23 cellular contexts compared by ENCODE assay signal in the genomic region with DNA sequence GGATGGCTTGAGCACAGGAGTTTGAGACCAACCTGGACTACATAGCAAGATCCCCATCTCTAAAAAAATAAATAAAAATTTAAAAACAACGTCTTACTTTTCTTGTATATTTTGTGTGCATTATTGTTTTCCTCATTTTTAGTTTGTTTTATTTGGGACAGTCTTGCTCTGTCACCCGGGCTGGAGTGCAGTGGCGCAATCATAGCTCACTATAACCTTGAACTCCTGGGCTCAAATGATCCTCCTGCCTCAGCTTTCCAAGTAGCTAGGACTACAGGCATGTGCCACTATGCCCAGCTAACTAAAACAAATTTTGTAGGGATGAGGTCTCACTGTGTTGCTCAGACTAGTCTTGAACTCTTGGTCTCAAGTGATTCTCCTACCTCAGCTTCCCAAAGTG. TPM values are rescaled to one million over a fixed set of nuclear protein-coding genes. Genes with fewer than 3 reads are reported as not detected.
A peak's percentile ranks its signal among the peaks of the same experiment; 100 is the strongest.
DNase-seq lines count a peak whose midpoint lies in the region; ATAC-seq, FAIRE-seq and TF ChIP-seq lines count a peak whose summit lies in the region.
"Had no signal": no experiment of that assay in that cellular context is flagged by ENCODE, and none has a peak within 500 bp of the region (broad histone marks: within the 10 kb centered on the region; RNA-seq: fewer than 3 reads in every experiment).

No MANE protein-coding gene starts in this region.

- DNase-seq in adrenal gland (peak in 6 of 7 donors; percentile 56 to 77 (median 62)), endothelial cell of umbilical vein (ENCODE audit: low read depth, low spot score) (no peak), HepG2 (ENCODE audit: low spot score) (peak; percentile 42), right lobe of liver (peak; percentile 41 to 79 (median 70)), MG63 (no peak), T-helper 17 cell (no peak), mucosa of gallbladder (ENCODE audit: low spot score) (no peak)
- DNase-seq: AML-193; Caco-2; Calu3; CD4-positive, alpha-beta T cell; CD8-positive, alpha-beta T cell; DMS79 treated with DMSO at 0.1 percent for 48 hours; GF-D8 had no signal

- no peak for TF ChIP-seq POLR2A in adrenal gland (IDR thresholded peaks at IDR 0.05)
- no peak for TF ChIP-seq POLR2A in endothelial cell of umbilical vein (IDR thresholded peaks at IDR 0.05; ENCODE audit: low read depth, low read length)
- no peak for TF ChIP-seq POLR2A in HepG2 (IDR thresholded peaks at IDR 0.05; ENCODE audit: insufficient read depth in 1 of 2, low read depth in 2 of 2, low read length in 2 of 2)
- no peak for TF ChIP-seq POLR2A in right lobe of liver (IDR thresholded peaks at IDR 0.05)

- no peaks in the 10 kb centered on the region for H3K36me3 Mint-ChIP-seq in T-helper 17 cell (ENCODE audit: low read depth)
- H3K36me3 Mint-ChIP-seq: CD8-positive, alpha-beta T cell had no signal

- intact Hi-C loops in adrenal gland (cut with DNase I) = no loop called here
- intact Hi-C loops in endothelial cell of umbilical vein (cut with micrococcal nuclease) = no loop called here
- intact Hi-C loops in HepG2 (cut with micrococcal nuclease; ENCODE audit: unreplicated experiment) = no loop called here
- intact Hi-C loops in right lobe of liver (cut with DNase I) = no loop called here

- H3K27ac ChIP-seq in adrenal gland (peak overlapping the region in 1 of 5 donors; percentile 22), endothelial cell of umbilical vein (ENCODE audit: insufficient read depth, low read depth, low read length) (no peak overlapping the region), HepG2 (ENCODE audit: extremely low read length, insufficient read depth, low read length) (peak overlapping the region; percentile 83), right lobe of liver (peak overlapping the region in 2 of 3 donors; percentile 84 to 87)
- H3K27ac ChIP-seq: 22Rv1; A549; BLaER1 treated with 17β-estradiol and CSF1 and Interleukin-3, amounts not matched to agents 10 nM and 100 nM; C4-2B had no signal

- TF ChIP-seq RAD21 in HepG2 (CRISPR knock-in tag; IDR thresholded peaks at IDR 0.05) = no peak

- TF ChIP-seq EP300 in HepG2 (IDR thresholded peaks at IDR 0.05; ENCODE audit: low read depth in 2 of 2, low read length in 2 of 2) = 0 out of 4 replicates have a peak, but pooled peaks of 1 of the 2 experiments have one; percentile 20
- TF ChIP-seq EP300 in HepG2 (CRISPR knock-in tag; IDR thresholded peaks at IDR 0.05; ENCODE audit: borderline replicate concordance) = peak; percentile 18; the same call in 1 of the 2 replicates

- no peaks in the 10 kb centered on the region for H3K27me3 Mint-ChIP-seq in T-helper 17 cell
- H3K27me3 Mint-ChIP-seq: B cell; CD4-positive, alpha-beta T cell had no signal

- H3K4me2 ChIP-seq in endothelial cell of umbilical vein (ENCODE audit: insufficient read depth, low read length) (no peak overlapping the region), HepG2 (ENCODE audit: low read depth, low read length) (peak overlapping the region; percentile 13)
- H3K4me2 ChIP-seq: A549; BLaER1 treated with 17β-estradiol and CSF1 and Interleukin-3, amounts not matched to agents 10 nM and 100 nM had no signal

- H3K9me3 ChIP-seq in adrenal gland (replicated peaks in 1 of 3) (no peaks in the 10 kb centered on the region), endothelial cell of umbilical vein (replicated peaks; ENCODE audit: control insufficient read depth, insufficient read depth, low read length) (no peaks in the 10 kb centered on the region), HepG2 (ENCODE audit: low read length) (no peaks in the 10 kb centered on the region), right lobe of liver (no peaks in the 10 kb centered on the region), MG63 (no peaks in the 10 kb centered on the region), T-helper 17 cell (ENCODE audit: control insufficient read depth, low read length, poor library complexity, severe bottlenecking) (no peaks in the 10 kb centered on the region)
- H3K9me3 ChIP-seq: A549; BLaER1 treated with 17β-estradiol and CSF1 and Interleukin-3, amounts not matched to agents 10 nM and 100 nM; Caco-2 had no signal

- H3K79me2 ChIP-seq in endothelial cell of umbilical vein (ENCODE audit: control insufficient read depth, insufficient read depth, low read length) = no peaks in the 10 kb centered on the region
- H3K79me2 ChIP-seq in HepG2 (ENCODE audit: insufficient read depth, low read length) = no peaks in the 10 kb centered on the region

- ATAC-seq in HepG2 (peak; percentile 41), right lobe of liver (peak; percentile 57 to 75 (median 69)), T-helper 17 cell (no peak)
- ATAC-seq: A549; CD8-positive, alpha-beta T cell had no signal

- BruUV-seq in endothelial cell of umbilical vein (replicated peaks; lab: Mats Ljungman, UMichigan) (no TSS peak), HepG2 (replicated peaks; lab: Mats Ljungman, UMichigan) (no TSS peak)

- H3K4me1 Mint-ChIP-seq in T-helper 17 cell = no peaks in the 10 kb centered on the region

- no peak overlapping the region for H3K9ac ChIP-seq in endothelial cell of umbilical vein (replicated peaks; ENCODE audit: extremely low read depth, insufficient read depth, low read length)
- no peak overlapping the region for H3K9ac ChIP-seq in HepG2 (ENCODE audit: insufficient read depth, low read depth, low read length)
- H3K9ac ChIP-seq: BLaER1 treated with 17β-estradiol and CSF1 and Interleukin-3, amounts not matched to agents 10 nM and 100 nM had no signal

- POLR2A ChIA-PET in endothelial cell of umbilical vein (lab: Charles Lee) (interaction anchor here (1.4 kb wide), 1 partner anchor 10 kb away, joined by 3 read pairs; the partner anchor contains the start of gene SMIM14), HepG2 (lab: Yijun Ruan, JAX) (interaction anchor here (0.5 to 3.8 kb wide), 4 partner anchors 9 to 121 kb away, joined by 3 to 53 read pairs (median 12); partner anchors contain the start of genes SMIM14, UBE2K and UGDH)

- H3K4me3 ChIP-seq in adrenal gland (no peak overlapping the region), endothelial cell of umbilical vein (replicated peaks in 1 of 3; ENCODE audit: insufficient read depth in 1 of 3, low read depth in 1 of 3, low read length in 3 of 3) (no peak overlapping the region), HepG2 (replicated peaks in 1 of 3; ENCODE audit: insufficient read depth in 1 of 3, low read depth in 2 of 3, low read length in 3 of 3) (no peak overlapping the region), right lobe of liver (no peak overlapping the region), MG63 (no peak overlapping the region)
- H3K4me3 ChIP-seq: A549; BLaER1 treated with 17β-estradiol and CSF1 and Interleukin-3, amounts not matched to agents 10 nM and 100 nM had no signal

- H3K4me3 Mint-ChIP-seq in T-helper 17 cell = no peak overlapping the region
- H3K4me3 Mint-ChIP-seq: B cell; CD4-positive, alpha-beta T cell; CD8-positive, alpha-beta T cell had no signal

- H3K27ac Mint-ChIP-seq in T-helper 17 cell = no peak overlapping the region
- H3K27ac Mint-ChIP-seq: B cell; CD4-positive, alpha-beta T cell; CD8-positive, alpha-beta T cell had no signal

- no peaks in the 10 kb centered on the region for H3K27me3 ChIP-seq in adrenal gland
- no peaks in the 10 kb centered on the region for H3K27me3 ChIP-seq in endothelial cell of umbilical vein (ENCODE audit: control insufficient read depth in 2 of 2, insufficient read depth in 2 of 2, low read length in 2 of 2)
- H3K27me3 ChIP-seq in HepG2 (ENCODE audit: control insufficient read depth in 1 of 2, insufficient read depth in 2 of 2, low read length in 2 of 2) = no peaks in the 10 kb centered on the region
- no peaks in the 10 kb centered on the region for H3K27me3 ChIP-seq in right lobe of liver
- no peaks in the 10 kb centered on the region for H3K27me3 ChIP-seq in MG63
- H3K27me3 ChIP-seq: BLaER1 treated with 17β-estradiol and CSF1 and Interleukin-3, amounts not matched to agents 10 nM and 100 nM had no signal

- no peaks in the 10 kb centered on the region for H3K36me3 ChIP-seq in adrenal gland (replicated peaks in 1 of 2)
- H3K36me3 ChIP-seq in endothelial cell of umbilical vein (ENCODE audit: control insufficient read depth in 2 of 2, extremely low read depth in 1 of 2, insufficient read depth in 2 of 2, low read length in 2 of 2) = no peaks in the 10 kb centered on the region
- no peaks in the 10 kb centered on the region for H3K36me3 ChIP-seq in HepG2 (replicated peaks in 1 of 2; ENCODE audit: control insufficient read depth in 1 of 2, insufficient read depth in 2 of 2, low read length in 2 of 2)
- no peaks in the 10 kb centered on the region for H3K36me3 ChIP-seq in right lobe of liver
- H3K36me3 ChIP-seq in MG63 = no peaks in the 10 kb centered on the region
- H3K36me3 ChIP-seq: BLaER1 treated with 17β-estradiol and CSF1 and Interleukin-3, amounts not matched to agents 10 nM and 100 nM had no signal

- H2AFZ ChIP-seq in endothelial cell of umbilical vein (ENCODE audit: low read depth, low read length) (no peak overlapping the region), HepG2 (ENCODE audit: low read length) (no peak overlapping the region)

- dilution Hi-C loops in endothelial cell of umbilical vein (cut with MboI; ENCODE audit: extremely low pct_ligation_motif_present, low sequenced_read_pairs) = no loop called here

- H3K4me1 ChIP-seq in adrenal gland (replicated peaks in 1 of 2) (peaks cover under 1 to 8% of the 10 kb centered on the region in 2 donors), endothelial cell of umbilical vein (ENCODE audit: control insufficient read depth, extremely low read depth, insufficient read depth, low read length) (no peaks in the 10 kb centered on the region), HepG2 (ENCODE audit: insufficient read depth, low read length) (peaks cover 49% of the 10 kb centered on the region), right lobe of liver (peaks cover 0 to 41% (median 10%) of the 10 kb centered on the region in 4 donors)

- peak; percentile 63 for FAIRE-seq in endothelial cell of umbilical vein (lab: Jason Lieb, UNC)
- peak; percentile 68 for FAIRE-seq in HepG2 (lab: Jason Lieb, UNC)
- FAIRE-seq: A549, D721Med, G401.6, GM12891, GM19239 had no signal

- H3K9me1 ChIP-seq in endothelial cell of umbilical vein (replicated peaks; ENCODE audit: control insufficient read depth, extremely low read depth, insufficient read depth, low read length) = no peaks in the 10 kb centered on the region

- H4K20me1 ChIP-seq in endothelial cell of umbilical vein (replicated peaks; ENCODE audit: control insufficient read depth, extremely low read depth, insufficient read depth, low read length) = no peaks in the 10 kb centered on the region
- no peaks in the 10 kb centered on the region for H4K20me1 ChIP-seq in HepG2 (ENCODE audit: insufficient read depth, low read length)
- H4K20me1 ChIP-seq: BLaER1 treated with 17β-estradiol and CSF1 and Interleukin-3, amounts not matched to agents 10 nM and 100 nM had no signal

- no peak for TF ChIP-seq CTCF in adrenal gland (IDR thresholded peaks at IDR 0.05)
- no peak for TF ChIP-seq CTCF in endothelial cell of umbilical vein (IDR thresholded peaks at IDR 0.05; ENCODE audit: extremely low read depth in 1 of 2, insufficient read depth in 1 of 2, low read depth in 1 of 2, low read length in 2 of 2)
- no peak for TF ChIP-seq CTCF in HepG2 (CRISPR knock-in tag; IDR thresholded peaks at IDR 0.05)
- TF ChIP-seq CTCF in right lobe of liver (IDR thresholded peaks at IDR 0.05) = no peak

- WGBS in adrenal gland, 4 donors = 41 to 64% (median 46%) methylated on average over 3 of the region's 3 CpGs
- WGBS in HepG2 (ENCODE audit: low lambda C conversion rate) = 22% methylated on average over 3 of the region's 3 CpGs
- 18% methylated on average over 3 of the region's 3 CpGs for WGBS in right lobe of liver (ENCODE audit: insufficient coverage, low coverage, low lambda C conversion rate, missing lambda C conversion rate)

- in situ Hi-C loops in HepG2 (cut with HindIII; ENCODE audit: extremely low pct_ligation_motif_present, low pct_unique_long_range_greater_than_20kb) = no loop called here

- CTCF ChIA-PET in endothelial cell of umbilical vein (lab: Charles Lee) (interaction anchor here (1.0 to 1.3 kb wide), 2 partner anchors 10 to 125 kb away, joined by 3 read pairs; partner anchors contain the start of gene SMIM14), HepG2 (lab: Yijun Ruan, JAX; ENCODE audit: low intra/inter-chr PET ratio, low total read pairs) (no interaction called here)

RNA-seq across cellular contexts. Expression of gene SMIM14, which starts 9.5 kb away (rescaled TPM):
- total RNA-seq in adrenal gland (100 to 1,000 TPM in 6 of 8 donors, 10 to 100 TPM in 2; 59.3 to 160 (median 126) TPM), endothelial cell of umbilical vein (15.1 and 15.4 TPM in 2 replicates), HepG2 (2016; rRNA removed; fragmentation: Illumina TruSeq; extraction: Trizol) (16.3 and 26.2 TPM in 2 replicates), right lobe of liver (100 to 1,000 TPM in 3 of 6 experiments, 10 to 100 TPM in 3; 54.0 to 224 (median 124) TPM), T-helper 17 cell (1 to 10 TPM; 8.3 to 9.3 TPM), mucosa of gallbladder (62.3 TPM)
- polyA plus RNA-seq in adrenal gland (100 to 1,000 TPM in 1 of 3 donors, 10 to 100 TPM in 2; 24.1 to 117 (median 27.1) TPM), endothelial cell of umbilical vein (9.6 and 12.3 TPM in 2 replicates), HepG2 (2011; rRNA removed) (20.1 and 28.1 TPM in 2 replicates)
- polyA plus RNA-seq in endothelial cell of umbilical vein (2011; cell fraction: cytosol; rRNA removed) = 10.3 and 14.8 TPM in 2 replicates
- 4.0 and 6.5 TPM in 2 replicates for polyA plus RNA-seq in endothelial cell of umbilical vein (2011; cell fraction: nucleus; rRNA removed)
- 12.7 and 17.8 TPM in 2 replicates for polyA plus RNA-seq in endothelial cell of umbilical vein (2012)
- polyA minus RNA-seq in endothelial cell of umbilical vein = 25.4 and 27.0 TPM in 2 replicates
- polyA minus RNA-seq in endothelial cell of umbilical vein (2011; cell fraction: cytosol; rRNA and poly(A)+ RNA removed) = 10.2 TPM
- 3.6 and 4.3 TPM in 2 replicates for polyA minus RNA-seq in endothelial cell of umbilical vein (2011; cell fraction: nucleus; rRNA and poly(A)+ RNA removed)
- 2.3 and 3.0 TPM in 2 replicates for total RNA-seq in HepG2 (2016; cell fraction: cytosol; rRNA removed; fragmentation: Illumina TruSeq; extraction: Trizol; ENCODE audit: low read depth)
- 16.9 and 24.5 TPM in 2 replicates for total RNA-seq in HepG2 (2016; cell fraction: insoluble cytoplasmic fraction; rRNA removed; fragmentation: Illumina TruSeq; extraction: Trizol)
- 7.0 and 8.1 TPM in 2 replicates for total RNA-seq in HepG2 (2016; cell fraction: membrane; rRNA removed; fragmentation: Illumina TruSeq; extraction: Trizol)
- 4.2 and 6.0 TPM in 2 replicates for total RNA-seq in HepG2 (2016; cell fraction: nucleus; rRNA removed; fragmentation: Illumina TruSeq; extraction: Trizol)
- 12.9 and 16.5 TPM in 2 replicates for polyA plus RNA-seq in HepG2 (2011; cell fraction: cytosol; rRNA removed)
- polyA plus RNA-seq in HepG2 (2011; cell fraction: nucleus; rRNA removed) = 3.0 and 7.6 TPM in 2 replicates
- 16.0 and 17.5 TPM in 2 replicates for polyA plus RNA-seq in HepG2 (2012)
- polyA plus RNA-seq in HepG2 (2016; cell fraction: cytosol; fragmentation: Illumina TruSeq; extraction: Trizol; ENCODE audit: low read depth) = 3.3 and 4.9 TPM in 2 replicates
- 22.5 and 24.5 TPM in 2 replicates for polyA plus RNA-seq in HepG2 (2016; cell fraction: insoluble cytoplasmic fraction; fragmentation: Illumina TruSeq; extraction: Trizol; ENCODE audit: low read depth)
- 7.2 and 7.6 TPM in 2 replicates for polyA plus RNA-seq in HepG2 (2016; cell fraction: membrane; fragmentation: Illumina TruSeq; extraction: Trizol; ENCODE audit: low read depth)
- 12.5 and 14.8 TPM in 2 replicates for polyA plus RNA-seq in HepG2 (2016; cell fraction: nucleus; fragmentation: Illumina TruSeq; extraction: Trizol; ENCODE audit: insufficient read depth, low read depth)
- polyA minus RNA-seq in HepG2 (2011; rRNA and poly(A)+ RNA removed; ENCODE audit: low replicate concordance) = 5.9 and 20.5 TPM in 2 replicates
- 18.6 and 21.3 TPM in 2 replicates for polyA minus RNA-seq in HepG2 (2011; cell fraction: cytosol; rRNA and poly(A)+ RNA removed)
- polyA minus RNA-seq in HepG2 (2011; cell fraction: nucleus; rRNA and poly(A)+ RNA removed) = 4.4 and 6.1 TPM in 2 replicates
- 19.0 and 19.5 TPM in 2 replicates for total RNA-seq in MG63 (2014; rRNA removed; shearing (Covaris generic); ENCODE audit: low replicate concordance)

RNA-seq across cellular contexts. Expression of gene UBE2K, which starts 49.7 kb away (rescaled TPM):
- 10 to 100 TPM; 17.9 to 91.4 (median 43.5) TPM for total RNA-seq in adrenal gland
- 100 to 1,000 TPM in 1 of 3 donors, 10 to 100 TPM in 2; 25.0 to 146 (median 45.7) TPM for polyA plus RNA-seq in adrenal gland
- total RNA-seq in endothelial cell of umbilical vein = 90.3 and 97.8 TPM in 2 replicates
- polyA plus RNA-seq in endothelial cell of umbilical vein = 27.1 and 32.5 TPM in 2 replicates
- 69.2 and 74.0 TPM in 2 replicates for polyA plus RNA-seq in endothelial cell of umbilical vein (2011; cell fraction: cytosol; rRNA removed)
- polyA plus RNA-seq in endothelial cell of umbilical vein (2011; cell fraction: nucleus; rRNA removed) = 22.2 and 28.8 TPM in 2 replicates
- polyA plus RNA-seq in endothelial cell of umbilical vein (2012) = 95.7 and 134 TPM in 2 replicates
- polyA minus RNA-seq in endothelial cell of umbilical vein = 24.0 and 29.8 TPM in 2 replicates
- 22.6 TPM for polyA minus RNA-seq in endothelial cell of umbilical vein (2011; cell fraction: cytosol; rRNA and poly(A)+ RNA removed)
- 17.6 and 18.8 TPM in 2 replicates for polyA minus RNA-seq in endothelial cell of umbilical vein (2011; cell fraction: nucleus; rRNA and poly(A)+ RNA removed)
- total RNA-seq in HepG2 (2016; rRNA removed; fragmentation: Illumina TruSeq; extraction: Trizol) = 36.2 and 72.9 TPM in 2 replicates
- total RNA-seq in HepG2 (2016; cell fraction: cytosol; rRNA removed; fragmentation: Illumina TruSeq; extraction: Trizol; ENCODE audit: low read depth) = 15.9 and 16.7 TPM in 2 replicates
- total RNA-seq in HepG2 (2016; cell fraction: insoluble cytoplasmic fraction; rRNA removed; fragmentation: Illumina TruSeq; extraction: Trizol) = 37.2 and 67.7 TPM in 2 replicates
- total RNA-seq in HepG2 (2016; cell fraction: membrane; rRNA removed; fragmentation: Illumina TruSeq; extraction: Trizol) = 41.2 and 44.3 TPM in 2 replicates
- 23.8 and 34.5 TPM in 2 replicates for total RNA-seq in HepG2 (2016; cell fraction: nucleus; rRNA removed; fragmentation: Illumina TruSeq; extraction: Trizol)
- 58.7 and 81.0 TPM in 2 replicates for polyA plus RNA-seq in HepG2 (2011; rRNA removed)
- polyA plus RNA-seq in HepG2 (2011; cell fraction: cytosol; rRNA removed) = 36.8 and 43.7 TPM in 2 replicates
- 9.1 and 13.3 TPM in 2 replicates for polyA plus RNA-seq in HepG2 (2011; cell fraction: nucleus; rRNA removed)
- 71.5 and 102 TPM in 2 replicates for polyA plus RNA-seq in HepG2 (2012)
- polyA plus RNA-seq in HepG2 (2016; cell fraction: cytosol; fragmentation: Illumina TruSeq; extraction: Trizol; ENCODE audit: low read depth) = 47.8 and 57.7 TPM in 2 replicates
- 134 and 143 TPM in 2 replicates for polyA plus RNA-seq in HepG2 (2016; cell fraction: insoluble cytoplasmic fraction; fragmentation: Illumina TruSeq; extraction: Trizol; ENCODE audit: low read depth)
- polyA plus RNA-seq in HepG2 (2016; cell fraction: membrane; fragmentation: Illumina TruSeq; extraction: Trizol; ENCODE audit: low read depth) = 73.6 and 85.5 TPM in 2 replicates
- 70.9 and 90.4 TPM in 2 replicates for polyA plus RNA-seq in HepG2 (2016; cell fraction: nucleus; fragmentation: Illumina TruSeq; extraction: Trizol; ENCODE audit: insufficient read depth, low read depth)
- polyA minus RNA-seq in HepG2 (2011; rRNA and poly(A)+ RNA removed; ENCODE audit: low replicate concordance) = 16.0 and 22.7 TPM in 2 replicates
- 21.4 and 25.3 TPM in 2 replicates for polyA minus RNA-seq in HepG2 (2011; cell fraction: cytosol; rRNA and poly(A)+ RNA removed)
- polyA minus RNA-seq in HepG2 (2011; cell fraction: nucleus; rRNA and poly(A)+ RNA removed) = 15.2 and 17.0 TPM in 2 replicates
- total RNA-seq in right lobe of liver = 10 to 100 TPM; 20.5 to 54.8 (median 44.0) TPM
- 7.9 and 11.7 TPM in 2 replicates for total RNA-seq in MG63 (2014; rRNA removed; shearing (Covaris generic); ENCODE audit: low replicate concordance)
- 10 to 100 TPM; 43.4 to 49.8 TPM for total RNA-seq in T-helper 17 cell
- total RNA-seq in mucosa of gallbladder = 56.2 TPM

Comparison
In these comparisons a context has a peak if more than half of its experiments do, and no peak if none do; other contexts are left out.
1. DNase-seq: peak in adrenal gland (6 of 7), HepG2 (single experiment) and right lobe of liver (3 of 3); none in endothelial cell of umbilical vein (single experiment), MG63 (single experiment), T-helper 17 cell (0 of 3) and mucosa of gallbladder (single experiment).